Comparison of ENCODE assay signal across 19 cellular contexts in the genomic region with DNA sequence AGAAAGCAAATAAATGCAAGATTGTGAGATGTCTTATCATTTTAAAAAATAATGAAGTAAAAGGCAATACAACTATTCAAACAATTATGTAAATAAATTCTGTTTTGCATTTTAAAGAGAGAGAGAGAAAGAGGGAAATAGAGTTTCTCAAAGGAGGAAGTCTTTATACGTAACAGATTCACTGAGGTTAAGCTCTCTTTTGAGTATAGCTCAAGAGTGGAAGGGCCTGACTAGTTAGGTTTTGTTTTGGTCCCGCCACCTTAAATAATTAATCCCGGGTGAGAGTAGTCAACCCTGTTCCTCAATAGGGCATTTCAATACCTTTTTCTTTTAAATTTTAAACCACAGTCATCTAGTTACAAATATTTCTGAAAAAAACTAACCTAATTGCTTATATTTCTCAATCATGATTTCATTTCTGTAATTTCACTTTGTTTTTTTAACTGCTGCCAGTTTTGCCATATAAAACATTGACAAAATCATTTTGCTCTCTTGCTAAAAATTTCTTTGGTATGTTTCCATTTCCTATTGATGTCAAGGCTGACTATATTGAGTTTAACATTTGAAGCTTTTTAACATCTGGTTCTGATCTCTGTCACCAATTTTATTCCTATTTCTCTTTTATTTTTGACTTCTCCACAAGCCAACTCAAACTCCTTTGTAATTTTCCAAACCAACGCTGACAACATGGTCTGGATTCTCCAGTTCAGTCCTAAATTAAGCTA. TPM values are rescaled to one million over a fixed set of nuclear protein-coding genes. Genes with fewer than 3 reads are reported as not detected.
A peak's percentile ranks its signal among the peaks of the same experiment; 100 is the strongest.
DNase-seq lines count a peak whose midpoint lies in the region; ATAC-seq and TF ChIP-seq lines count a peak whose summit lies in the region.
"Had no signal": no experiment of that assay in that cellular context is flagged by ENCODE, and none has a peak within 500 bp of the region (broad histone marks: within the 10 kb centered on the region; RNA-seq: fewer than 3 reads in every experiment).

No MANE protein-coding gene starts in this region.

- peaks cover 6 to 25% (median 9%) of the 10 kb centered on the region in 3 donors for H3K27me3 Mint-ChIP-seq in naive B cell
- H3K27me3 Mint-ChIP-seq in activated T-helper 2 cell treated with anti-CD3 and anti-CD28 coated beads, Interferon-gamma antibody, Interleukin-2, Interleukin-4, amounts not matched to agents 10 μg/mL and 5 μg/mL and 100 μg/mL, durations not matched to agents 14 hours and 24 hours and 36 hours (ENCODE audit: low read depth), result peaks cover 20% of the 10 kb centered on the region
- H3K27me3 Mint-ChIP-seq: dendritic cell treated with granulocyte-macrophage colony-stimulating factor and Interleukin-4, amounts not matched to agents 40 ng/mL and 50 ng/mL, for 4 days had no signal

- no peaks in the 10 kb centered on the region for H3K79me2 ChIP-seq in OCI-LY3 (ENCODE audit: low read length)

- H3K4me2 ChIP-seq in OCI-LY3 (ENCODE audit: low read length), result peak overlapping the region; percentile 51

- no peaks in the 10 kb centered on the region for H3K36me3 Mint-ChIP-seq in naive B cell
- no peaks in the 10 kb centered on the region for H3K36me3 Mint-ChIP-seq in activated T-helper 2 cell treated with anti-CD3 and anti-CD28 coated beads, Interferon-gamma antibody, Interleukin-2, Interleukin-4, amounts not matched to agents 10 μg/mL and 5 μg/mL and 100 μg/mL, durations not matched to agents 14 hours and 24 hours and 36 hours (ENCODE audit: low read depth)

- H3K27me3 ChIP-seq in OCI-LY3 (ENCODE audit: low read depth, low read length), result peaks cover 6% of the 10 kb centered on the region; the same call in 1 of the 2 replicates

- H3K36me3 ChIP-seq in OCI-LY3 (replicated peaks; ENCODE audit: low read depth, low read length), result no peaks in the 10 kb centered on the region

- TF ChIP-seq CTCF in OCI-LY3 (IDR thresholded peaks at IDR 0.05; ENCODE audit: low read depth, low read length), result no peak

- H3K4me1 Mint-ChIP-seq in naive B cell, result peaks cover 0 to 8% (median 0%) of the 10 kb centered on the region in 3 donors
- H3K4me1 Mint-ChIP-seq in activated T-helper 2 cell treated with anti-CD3 and anti-CD28 coated beads, Interferon-gamma antibody, Interleukin-2, Interleukin-4, amounts not matched to agents 10 μg/mL and 5 μg/mL and 100 μg/mL, durations not matched to agents 14 hours and 24 hours and 36 hours (ENCODE audit: low read depth), result no peaks in the 10 kb centered on the region
- H3K4me1 Mint-ChIP-seq: activated naive CD8-positive, alpha-beta T cell treated with anti-CD3 and anti-CD28 coated beads, Interleukin-2, amount 50 U/mL, for 24 hours had no signal

- H3K4me3 Mint-ChIP-seq in naive B cell, result no peak overlapping the region
- no peak overlapping the region for H3K4me3 Mint-ChIP-seq in activated T-helper 2 cell treated with anti-CD3 and anti-CD28 coated beads, Interferon-gamma antibody, Interleukin-2, Interleukin-4, amounts not matched to agents 10 μg/mL and 5 μg/mL and 100 μg/mL, durations not matched to agents 14 hours and 24 hours and 36 hours (ENCODE audit: low read depth)
- H3K4me3 Mint-ChIP-seq: activated naive CD8-positive, alpha-beta T cell treated with anti-CD3 and anti-CD28 coated beads, Interleukin-2, amount 50 U/mL, for 24 hours; CD4-positive, alpha-beta T cell; dendritic cell treated with granulocyte-macrophage colony-stimulating factor and Interleukin-4, amounts not matched to agents 40 ng/mL and 50 ng/mL, for 4 days had no signal

- 0 out of 2 replicates have a peak overlapping the region, but pooled peaks have one; percentile 33 for H2AFZ ChIP-seq in OCI-LY3 (ENCODE audit: low read depth, low read length)

- DNase-seq in naive B cell (no peak), NK-92 (lab: John Stamatoyannopoulos, UW; ENCODE audit: unreplicated experiment) (no peak), T1000 (lab: John Stamatoyannopoulos, UW) (no peak)
- no peak for DNase-seq in activated T-helper 2 cell treated with anti-CD3 and anti-CD28 coated beads, Interferon-gamma antibody, Interleukin-2, Interleukin-4, amounts not matched to agents 10 μg/mL and 5 μg/mL and 100 μg/mL, durations not matched to agents 14 hours and 24 hours and 36 hours (ENCODE audit: low spot score)
- no peak for DNase-seq in activated CD4-positive, alpha-beta T cell treated with anti-CD3 and anti-CD28 coated beads for 48 hours
- DNase-seq: activated naive CD8-positive, alpha-beta T cell treated with anti-CD3 and anti-CD28 coated beads, Interleukin-2, amount 50 U/mL, for 24 hours; CD4-positive, alpha-beta T cell; GDM1; NCI-H1694; NCI-H774; stimulated activated CD4-positive, alpha-beta T cell treated with anti-CD3 and anti-CD28 coated beads, Interleukin-15, amount 100 ng/mL, for 24 hours had no signal

- intact Hi-C loops in activated T-helper 2 cell treated with anti-CD3 and anti-CD28 coated beads, Interferon-gamma antibody, Interleukin-2, Interleukin-4, amounts not matched to agents 10 μg/mL and 5 μg/mL and 100 μg/mL, durations not matched to agents 14 hours and 24 hours and 36 hours (cut with micrococcal nuclease), result no loop called here

- H3K27ac ChIP-seq in OCI-LY3 (ENCODE audit: low read length), result peak overlapping the region; percentile 39

- H3K9me3 Mint-ChIP-seq in naive B cell, result no peaks in the 10 kb centered on the region
- H3K9me3 Mint-ChIP-seq in activated T-helper 2 cell treated with anti-CD3 and anti-CD28 coated beads, Interferon-gamma antibody, Interleukin-2, Interleukin-4, amounts not matched to agents 10 μg/mL and 5 μg/mL and 100 μg/mL, durations not matched to agents 14 hours and 24 hours and 36 hours, result no peaks in the 10 kb centered on the region
- H3K9me3 Mint-ChIP-seq: activated naive CD8-positive, alpha-beta T cell treated with anti-CD3 and anti-CD28 coated beads, Interleukin-2, amount 50 U/mL, for 24 hours; CD4-positive, alpha-beta T cell; dendritic cell treated with granulocyte-macrophage colony-stimulating factor and Interleukin-4, amounts not matched to agents 40 ng/mL and 50 ng/mL, for 4 days had no signal

- ATAC-seq in GM19351 (IDR thresholded peaks at IDR 0.05; ENCODE audit: unreplicated experiment), result peak; percentile 66
- peak; percentile 63 for ATAC-seq in HG02970 (IDR thresholded peaks at IDR 0.05; ENCODE audit: low FRiP score, unreplicated experiment)
- peak; percentile 75 to 79 for ATAC-seq in naive B cell (ENCODE audit: low read depth in 2 of 2)
- ATAC-seq: activated naive CD8-positive, alpha-beta T cell treated with anti-CD3 and anti-CD28 coated beads, Interleukin-2, amount 50 U/mL, for 24 hours had no signal

- no peaks in the 10 kb centered on the region for H3K9me3 ChIP-seq in OCI-LY3 (ENCODE audit: insufficient read depth, low read length)

- peaks cover 24% of the 10 kb centered on the region for H3K4me1 ChIP-seq in OCI-LY3 (ENCODE audit: low read length)

- H3K27ac Mint-ChIP-seq in naive B cell, result no peak overlapping the region
- H3K27ac Mint-ChIP-seq in activated T-helper 2 cell treated with anti-CD3 and anti-CD28 coated beads, Interferon-gamma antibody, Interleukin-2, Interleukin-4, amounts not matched to agents 10 μg/mL and 5 μg/mL and 100 μg/mL, durations not matched to agents 14 hours and 24 hours and 36 hours, result no peak overlapping the region
- H3K27ac Mint-ChIP-seq: activated naive CD8-positive, alpha-beta T cell treated with anti-CD3 and anti-CD28 coated beads, Interleukin-2, amount 50 U/mL, for 24 hours; CD4-positive, alpha-beta T cell; dendritic cell treated with granulocyte-macrophage colony-stimulating factor and Interleukin-4, amounts not matched to agents 40 ng/mL and 50 ng/mL, for 4 days had no signal

- no peak overlapping the region for H3K9ac ChIP-seq in OCI-LY3 (ENCODE audit: low read length)

- no peaks in the 10 kb centered on the region for H4K20me1 ChIP-seq in OCI-LY3 (ENCODE audit: insufficient read depth, low read length)

- peak overlapping the region; percentile 10; the same call in 1 of the 2 replicates for H3K4me3 ChIP-seq in OCI-LY3 (ENCODE audit: low read length)

RNA-seq across cellular contexts. Expression of a gene that starts 10.2 kb away (rescaled TPM):
- polyA plus RNA-seq in naive B cell (ENCODE audit: low read depth in 6 of 6), result not detected
- not detected in 2 replicates for total RNA-seq in activated T-helper 2 cell treated with anti-CD3 and anti-CD28 coated beads, Interferon-gamma antibody, Interleukin-2, Interleukin-4, amounts not matched to agents 10 μg/mL and 5 μg/mL and 100 μg/mL, durations not matched to agents 14 hours and 24 hours and 36 hours
- total RNA-seq: CD4-positive, alpha-beta T cell; glomerular endothelial cell; liver; omental fat pad; T-helper 1 cell treated with Interleukin-12 subunit alpha and Interleukin-12 subunit beta and Interleukin-4 antibody, amounts not matched to agents 30 ng/mL and 1 ng/mL, for 36 hours had no signal
- polyA plus RNA-seq: liver had no signal

RNA-seq across cellular contexts. Expression of a gene that starts 47.5 kb away (rescaled TPM):
- polyA plus RNA-seq in naive B cell (ENCODE audit: low read depth in 6 of 6), result not detected
- total RNA-seq in activated T-helper 2 cell treated with anti-CD3 and anti-CD28 coated beads, Interferon-gamma antibody, Interleukin-2, Interleukin-4, amounts not matched to agents 10 μg/mL and 5 μg/mL and 100 μg/mL, durations not matched to agents 14 hours and 24 hours and 36 hours, result not detected in 2 replicates
- total RNA-seq: CD4-positive, alpha-beta T cell; glomerular endothelial cell; liver; omental fat pad; T-helper 1 cell treated with Interleukin-12 subunit alpha and Interleukin-12 subunit beta and Interleukin-4 antibody, amounts not matched to agents 30 ng/mL and 1 ng/mL, for 36 hours had no signal
- polyA plus RNA-seq: liver had no signal
